Comparison of ENCODE assay signal across 5 cellular contexts in genomic region chr17:56416682-56417351, GRCh38.
"Had no signal": no experiment of that assay in that cellular context is flagged by ENCODE, and none has a peak within 500 bp of the region (broad histone marks: within the 10 kb centered on the region; RNA-seq: fewer than 3 reads in every experiment).

No MANE protein-coding gene starts in this region.

- DNase-seq: IMR-90, KBM-7, KG1 had no signal

- H3K9ac ChIP-seq: KMS-11 had no signal

- H3K4me2 ChIP-seq: KMS-11 had no signal

- H3K27ac ChIP-seq: HL-60, KMS-11 had no signal
